Comparison of ENCODE assay signal across 24 cellular contexts in the genomic region with DNA sequence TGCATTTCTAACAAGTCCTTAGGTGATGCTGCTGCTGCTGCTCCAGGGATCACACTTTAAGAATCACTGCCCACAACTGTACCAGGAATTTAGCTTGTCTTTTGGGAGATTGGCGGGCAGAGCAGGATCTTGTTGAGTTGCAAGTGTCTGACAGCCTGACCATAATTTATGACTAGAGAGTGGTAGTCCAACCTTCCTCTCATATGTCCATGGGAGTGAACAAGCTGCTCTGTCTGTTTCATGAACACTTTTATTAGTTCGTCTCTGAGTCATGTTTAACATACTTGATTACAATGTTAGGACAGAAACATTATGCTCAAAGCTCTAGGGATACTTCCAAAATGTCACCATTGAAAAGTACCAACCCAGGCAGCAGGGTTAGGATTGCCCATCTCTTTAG.
"Had no signal": no experiment of that assay in that cellular context is flagged by ENCODE, and none has a peak within 500 bp of the region (broad histone marks: within the 10 kb centered on the region; RNA-seq: fewer than 3 reads in every experiment).

No MANE protein-coding gene starts in this region.

- ATAC-seq: gastroesophageal sphincter; heart left ventricle; left lobe of liver; natural killer cell; sciatic nerve; stimulated activated effector memory CD8-positive, alpha-beta T cell treated with anti-CD3 and anti-CD28 coated beads, Interleukin-12 subunit alpha, Interleukin-12 subunit beta, amount 100 ng/mL, for 72 hours had no signal

- H2AFZ ChIP-seq: parathyroid adenoma had no signal

- H3K27ac ChIP-seq: gastroesophageal sphincter, heart left ventricle, neutrophil, parathyroid adenoma, right atrium auricular region, stomach, thyroid gland, vagina had no signal

- H3K9me3 ChIP-seq: gastroesophageal sphincter, heart left ventricle, neutrophil, right atrium auricular region, stomach, thyroid gland, vagina had no signal

- H3K27ac Mint-ChIP-seq: memory B cell; natural killer cell; progenitor cell of endocrine pancreas; stimulated activated effector memory CD8-positive, alpha-beta T cell treated with anti-CD3 and anti-CD28 coated beads, Interleukin-12 subunit alpha, Interleukin-12 subunit beta, amount 100 ng/mL, for 72 hours had no signal

- H3K79me2 ChIP-seq: parathyroid adenoma had no signal

- H3K36me3 Mint-ChIP-seq: memory B cell; natural killer cell; stimulated activated effector memory CD8-positive, alpha-beta T cell treated with anti-CD3 and anti-CD28 coated beads, Interleukin-12 subunit alpha, Interleukin-12 subunit beta, amount 100 ng/mL, for 72 hours had no signal

- DNase-seq: cortex of kidney; heart left ventricle; hippocampal formation; kidney glomerular epithelial cell; natural killer cell; stimulated activated CD4-positive, alpha-beta T cell treated with anti-CD3 and anti-CD28 coated beads, Interleukin-2, amount 100 ng/mL, for 24 hours; stimulated activated CD4-positive, alpha-beta T cell treated with anti-CD3 and anti-CD28 coated beads, Interleukin-4, amount 100 ng/mL, for 24 hours; stimulated activated naive CD4-positive, alpha-beta T cell treated with Interleukin-2 at 50 U/mL for 16 hours; stomach; thyroid gland; trophoblast cell had no signal

- H3K4me1 Mint-ChIP-seq: natural killer cell; stimulated activated effector memory CD8-positive, alpha-beta T cell treated with anti-CD3 and anti-CD28 coated beads, Interleukin-12 subunit alpha, Interleukin-12 subunit beta, amount 100 ng/mL, for 72 hours had no signal

- H3K36me3 ChIP-seq: gastroesophageal sphincter, heart left ventricle, neutrophil, right atrium auricular region, stomach, thyroid gland, vagina had no signal

- H3K4me1 ChIP-seq: gastroesophageal sphincter, heart left ventricle, parathyroid adenoma, right atrium auricular region, stomach, thyroid gland, vagina had no signal

- H3K9ac ChIP-seq: parathyroid adenoma had no signal

- H3K4me3 Mint-ChIP-seq: memory B cell; natural killer cell; neural crest cell; stimulated activated effector memory CD8-positive, alpha-beta T cell treated with anti-CD3 and anti-CD28 coated beads, Interleukin-12 subunit alpha, Interleukin-12 subunit beta, amount 100 ng/mL, for 72 hours had no signal

- FAIRE-seq: islet of Langerhans had no signal

- H3K4me3 ChIP-seq: gastroesophageal sphincter, heart left ventricle, lung, right atrium auricular region, stomach, thyroid gland, vagina had no signal

- H3K27me3 ChIP-seq: gastroesophageal sphincter, heart left ventricle, neutrophil, right atrium auricular region, stomach, thyroid gland, vagina had no signal
